7 cellular contexts compared by ENCODE assay signal in the genomic region with DNA sequence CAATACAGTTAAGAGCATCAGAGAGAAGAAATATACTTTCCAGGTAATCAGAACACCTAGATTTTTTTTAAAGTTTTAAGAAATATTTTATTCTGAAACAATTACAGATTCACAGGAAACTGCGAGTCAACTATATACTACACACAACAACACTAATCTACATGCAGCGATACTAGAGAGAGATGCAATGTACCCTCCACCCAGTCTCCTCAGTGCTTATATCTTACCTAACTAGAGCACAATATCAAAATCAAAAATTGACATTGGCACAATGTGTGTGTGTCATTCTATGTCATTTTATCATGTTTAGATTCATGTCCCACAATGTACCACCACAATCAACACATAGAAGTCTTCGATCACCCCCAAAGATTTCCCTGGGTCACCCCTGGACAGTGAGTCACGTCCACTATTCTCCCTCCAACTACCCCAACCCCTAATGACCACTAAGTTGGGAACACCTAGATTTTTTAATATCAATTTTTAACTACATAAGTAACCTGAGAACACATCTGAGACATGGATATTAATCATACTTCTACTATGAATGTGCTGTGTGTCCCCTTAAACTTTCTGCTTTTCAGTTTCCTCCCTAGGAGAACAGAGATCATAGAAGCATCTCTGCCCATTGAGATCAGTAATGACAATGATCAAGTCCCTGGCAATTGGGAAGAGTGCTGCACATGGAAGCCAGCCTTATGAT.
DNase-seq lines count a peak whose midpoint lies in the region; ATAC-seq and TF ChIP-seq lines count a peak whose summit lies in the region.

No MANE protein-coding gene starts in this region.

- H3K27ac Mint-ChIP-seq in activated naive CD8-positive, alpha-beta T cell = peak overlapping the region; percentile 47
- H3K27ac Mint-ChIP-seq in type B pancreatic cell = no peak overlapping the region

- H3K36me3 Mint-ChIP-seq in activated naive CD8-positive, alpha-beta T cell = peaks cover 8% of the 10 kb centered on the region
- no peaks in the 10 kb centered on the region for H3K36me3 Mint-ChIP-seq in type B pancreatic cell

- DNase-seq in stimulated activated naive CD8-positive, alpha-beta T cell treated with anti-CD3 and anti-CD28 coated beads, Interleukin-15, Interleukin-2, amounts not matched to agents 100 U/mL and 50 U/mL, for 24 hours = no peak
- DNase-seq in cerebellum (ENCODE audit: low spot score) = no peak
- DNase-seq in type B pancreatic cell (ENCODE audit: extremely low spot score, unreplicated experiment) = no peak

- H3K27me3 Mint-ChIP-seq in activated naive CD8-positive, alpha-beta T cell = no peaks in the 10 kb centered on the region
- no peaks in the 10 kb centered on the region for H3K27me3 Mint-ChIP-seq in type B pancreatic cell

- ATAC-seq in GM18907 (IDR thresholded peaks at IDR 0.05; ENCODE audit: unreplicated experiment) (peak; percentile 31), HG02852 (IDR thresholded peaks at IDR 0.05; ENCODE audit: unreplicated experiment) (peak; percentile 19), GM18498 (IDR thresholded peaks at IDR 0.05; ENCODE audit: unreplicated experiment) (no peak)
- peak; percentile 67 for ATAC-seq in stimulated activated naive CD8-positive, alpha-beta T cell treated with anti-CD3 and anti-CD28 coated beads, Interleukin-15, Interleukin-2, amounts not matched to agents 100 U/mL and 50 U/mL, for 24 hours

- no peak for TF ChIP-seq CTCF in type B pancreatic cell (conservative IDR thresholded peaks at IDR 0.05)

- H3K4me1 Mint-ChIP-seq in activated naive CD8-positive, alpha-beta T cell (ENCODE audit: low read depth) = peaks cover 48% of the 10 kb centered on the region
- H3K4me1 Mint-ChIP-seq in type B pancreatic cell (ENCODE audit: unreplicated experiment) = peaks cover 5% of the 10 kb centered on the region

- H3K9me3 Mint-ChIP-seq in activated naive CD8-positive, alpha-beta T cell (ENCODE audit: low read depth) = no peaks in the 10 kb centered on the region
- H3K9me3 Mint-ChIP-seq in type B pancreatic cell = no peaks in the 10 kb centered on the region

- H3K4me3 Mint-ChIP-seq in activated naive CD8-positive, alpha-beta T cell = peak overlapping the region; percentile 44
- no peak overlapping the region for H3K4me3 Mint-ChIP-seq in type B pancreatic cell
